ENCODE assay signal across 21 cellular contexts in the genomic region with DNA sequence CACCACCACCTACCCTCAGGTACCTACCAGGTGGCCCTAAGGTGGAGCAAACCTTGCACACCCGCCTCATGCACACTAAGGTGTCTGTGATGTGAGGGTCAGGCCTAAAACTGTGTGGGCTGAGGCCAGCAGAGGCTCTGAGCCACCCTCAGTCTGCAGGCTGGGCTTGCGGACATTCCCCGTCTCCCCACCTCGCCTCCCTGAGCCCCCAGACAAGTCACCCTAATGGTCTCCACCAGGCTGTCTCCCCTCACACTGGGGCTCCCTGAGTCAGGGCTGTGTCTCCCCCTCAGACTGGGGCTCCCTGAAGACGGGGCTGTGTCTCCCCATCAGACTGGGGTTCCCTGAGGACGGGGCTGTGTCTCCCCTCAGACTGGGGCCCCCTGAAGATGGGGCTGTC. TPM values are rescaled to one million over a fixed set of nuclear protein-coding genes. Genes with fewer than 3 reads are reported as not detected.
"Had no signal": no experiment of that assay in that cellular context is flagged by ENCODE, and none has a peak within 500 bp of the region (broad histone marks: within the 10 kb centered on the region; RNA-seq: fewer than 3 reads in every experiment).

No MANE protein-coding gene starts in this region.

- H3K27ac ChIP-seq: dorsolateral prefrontal cortex, neutrophil, tibial artery had no signal

- H3K36me3 ChIP-seq: neutrophil, tibial artery had no signal

- H3K27me3 Mint-ChIP-seq: activated CD4-positive, alpha-beta memory T cell treated with anti-CD3 and anti-CD28 coated beads, Interleukin-2, amount 10 ng/mL, durations not matched to agents 7 days and 5 days; activated CD8-positive, alpha-beta memory T cell treated with anti-CD3 and anti-CD28 coated beads, Interleukin-2, amount 10 ng/mL, durations not matched to agents 7 days and 5 days; activated naive CD8-positive, alpha-beta T cell had no signal

- H3K27me3 ChIP-seq: dorsolateral prefrontal cortex, neutrophil, tibial artery had no signal

- H3K27ac Mint-ChIP-seq: activated CD4-positive, alpha-beta memory T cell treated with anti-CD3 and anti-CD28 coated beads, Interleukin-2, amount 10 ng/mL, durations not matched to agents 7 days and 5 days; activated CD8-positive, alpha-beta memory T cell treated with anti-CD3 and anti-CD28 coated beads, Interleukin-2, amount 10 ng/mL, durations not matched to agents 7 days and 5 days; activated naive CD8-positive, alpha-beta T cell; naive B cell had no signal

- H3K4me3 Mint-ChIP-seq: activated CD4-positive, alpha-beta memory T cell treated with anti-CD3 and anti-CD28 coated beads, Interleukin-2, amount 10 ng/mL, durations not matched to agents 7 days and 5 days; activated CD8-positive, alpha-beta memory T cell treated with anti-CD3 and anti-CD28 coated beads, Interleukin-2, amount 10 ng/mL, durations not matched to agents 7 days and 5 days; activated naive CD8-positive, alpha-beta T cell; naive B cell had no signal

- H3K4me3 ChIP-seq: dorsolateral prefrontal cortex, tibial artery had no signal

- ATAC-seq: activated CD8-positive, alpha-beta memory T cell treated with anti-CD3 and anti-CD28 coated beads, Interleukin-2, amount 10 ng/mL, durations not matched to agents 7 days and 5 days; stimulated activated naive CD8-positive, alpha-beta T cell treated with anti-CD3 and anti-CD28 coated beads, Interleukin-15, Interleukin-2, amounts not matched to agents 100 U/mL and 50 U/mL, for 24 hours had no signal

- FAIRE-seq: colon, endometrium, urothelium cell line had no signal

- DNase-seq: activated CD4-positive, alpha-beta memory T cell treated with anti-CD3 and anti-CD28 coated beads, Interleukin-2, amount 10 ng/mL, durations not matched to agents 7 days and 5 days; activated CD4-positive, alpha-beta T cell treated with anti-CD3 and anti-CD28 coated beads for 48 hours; activated CD4-positive, CD25-positive, alpha-beta regulatory T cell; activated CD8-positive, alpha-beta memory T cell treated with anti-CD3 and anti-CD28 coated beads, Interleukin-2, amount 10 ng/mL, durations not matched to agents 7 days and 5 days; erythroblast; foreskin melanocyte; glutamatergic neuron; hippocampal formation; naive B cell; stimulated activated naive CD8-positive, alpha-beta T cell treated with anti-CD3 and anti-CD28 coated beads, Interleukin-15, Interleukin-2, amounts not matched to agents 100 U/mL and 50 U/mL, for 24 hours; substantia nigra; T-helper 1 cell; T-helper 9 cell; tibial artery had no signal

- H3K9me3 ChIP-seq: neutrophil had no signal

- H3K36me3 Mint-ChIP-seq: activated naive CD8-positive, alpha-beta T cell had no signal

- H3K4me1 ChIP-seq: tibial artery had no signal

RNA-seq across cellular contexts. Expression of a gene that starts 12.5 kb away (rescaled TPM):
- total RNA-seq: activated CD4-positive, alpha-beta memory T cell treated with anti-CD3 and anti-CD28 coated beads, Interleukin-2, amount 10 ng/mL, durations not matched to agents 7 days and 5 days; mononuclear cell had no signal
